ENCODE assay signal across 8 cellular contexts in genomic region chr3:95626107-95626506, GRCh38.
"Had no signal": no experiment of that assay in that cellular context is flagged by ENCODE, and none has a peak within 500 bp of the region (broad histone marks: within the 10 kb centered on the region; RNA-seq: fewer than 3 reads in every experiment).

No MANE protein-coding gene starts in this region.

- FAIRE-seq: G401.6, GM12878, GM12891, GM12892, GM18507, GM19239 had no signal

- H3K4me3 ChIP-seq: GM12878 had no signal

- DNase-seq: GDM1, GF-D8 had no signal

- ATAC-seq: GM12878 had no signal
